ENCODE assay signal across 1 cellular context in genomic region chr3:25433868-25434267, GRCh38.
TF ChIP-seq lines count a peak whose summit lies in the region.

No MANE protein-coding gene starts in this region.

TF ChIP-seq in K562, 482 proteins besides CTCF, POLR2A, EP300 and RAD21:
- peak; percentile 37 for TF ChIP-seq PHF20 (IDR thresholded peaks at IDR 0.05; ENCODE audit: partially characterized antibody)
- no peak for TF ChIP-seq HNRNPLL (IDR thresholded peaks at IDR 0.05; ENCODE audit: low read depth, low read length, poor library complexity, severe bottlenecking)
- peak; percentile 65 for TF ChIP-seq ZNF316 (IDR thresholded peaks at IDR 0.05)
- TF ChIP-seq CBFB (CRISPR knock-in tag; IDR thresholded peaks at IDR 0.05) = no peak
- peak; percentile 66 for TF ChIP-seq ZBTB12 (CRISPR knock-in tag; IDR thresholded peaks at IDR 0.05)
- TF ChIP-seq ATF1 (CRISPR knock-in tag; IDR thresholded peaks at IDR 0.05) = no peak
- peak; percentile 80 for TF ChIP-seq ATF1 (tag; IDR thresholded peaks at IDR 0.05)
- peak; percentile 50; the same call in 1 of the 2 replicates for TF ChIP-seq EHMT2 (IDR thresholded peaks at IDR 0.05)
- 0 out of 2 replicates have a peak, but pooled peaks have one; percentile 30 for TF ChIP-seq ETV1 (tag; conservative IDR thresholded peaks at IDR 0.05; ENCODE audit: low read depth)
- peak; percentile 89 for TF ChIP-seq GABPA (tag; conservative IDR thresholded peaks at IDR 0.05; ENCODE audit: low read depth)
- TF ChIP-seq NFRKB (IDR thresholded peaks at IDR 0.05; ENCODE audit: low read depth) = no peak
- no peak for TF ChIP-seq ETV6 (IDR thresholded peaks at IDR 0.05; ENCODE audit: borderline replicate concordance in 1 of 2, low read depth in 2 of 2, low read length in 1 of 2)
- no peak for TF ChIP-seq ETV6 (CRISPR knock-in tag; IDR thresholded peaks at IDR 0.05; ENCODE audit: borderline replicate concordance)
- peak; percentile 77 for TF ChIP-seq C11orf30 (IDR thresholded peaks at IDR 0.05; ENCODE audit: low read depth)
- TF ChIP-seq DDX20 (tag; IDR thresholded peaks at IDR 0.05; ENCODE audit: low read depth) = no peak
- TF ChIP-seq ZBTB49 (CRISPR knock-in tag; IDR thresholded peaks at IDR 0.05; ENCODE audit: borderline replicate concordance) = no peak
- no peak for TF ChIP-seq HCFC1 (IDR thresholded peaks at IDR 0.05; ENCODE audit: low read depth, low read length)
- TF ChIP-seq GATAD2A (IDR thresholded peaks at IDR 0.05) = no peak
- TF ChIP-seq MAFK (IDR thresholded peaks at IDR 0.05; ENCODE audit: low read length) = 0 out of 2 replicates have a peak, but pooled peaks have one; percentile 31
- peak; percentile 28; the same call in 1 of the 2 replicates for TF ChIP-seq MAFF (IDR thresholded peaks at IDR 0.05; ENCODE audit: low read length)
- no peak for TF ChIP-seq TAF15 (IDR thresholded peaks at IDR 0.05; ENCODE audit: low read depth, low read length)
- TF ChIP-seq CREM (IDR thresholded peaks at IDR 0.05; ENCODE audit: low read depth) = peak; percentile 93
- peak; percentile 60; the same call in 1 of the 2 replicates for TF ChIP-seq MAFG (tag; conservative IDR thresholded peaks at IDR 0.05)
- no peak for TF ChIP-seq DNMT1 (IDR thresholded peaks at IDR 0.05)
- no peak for TF ChIP-seq RAD51 (IDR thresholded peaks at IDR 0.05; ENCODE audit: borderline replicate concordance, low read depth)
- no peak for TF ChIP-seq ZNF695 (CRISPR knock-in tag; IDR thresholded peaks at IDR 0.05)
- TF ChIP-seq ARID1B (IDR thresholded peaks at IDR 0.05) = 0 out of 2 replicates have a peak, but pooled peaks have one; percentile 22
- no peak for TF ChIP-seq MITF (IDR thresholded peaks at IDR 0.05)
- TF ChIP-seq SRSF9 (IDR thresholded peaks at IDR 0.05; ENCODE audit: borderline replicate concordance, low read depth, low read length) = no peak
- TF ChIP-seq DIDO1 (tag; IDR thresholded peaks at IDR 0.05; ENCODE audit: low read depth) = peak; percentile 72; the same call in 1 of the 2 replicates
- TF ChIP-seq CBX5 (IDR thresholded peaks at IDR 0.05; ENCODE audit: borderline replicate concordance, low read depth) = no peak
- TF ChIP-seq ZNF583 (CRISPR knock-in tag; IDR thresholded peaks at IDR 0.05) = no peak
- peak; percentile 81 for TF ChIP-seq ZBTB40 (IDR thresholded peaks at IDR 0.05)
- no peak for TF ChIP-seq ZBTB40 (CRISPR knock-in tag; IDR thresholded peaks at IDR 0.05)
- TF ChIP-seq MEF2A (IDR thresholded peaks at IDR 0.05; ENCODE audit: control insufficient read depth, low read depth, low read length) = no peak
- peak; percentile 29; the same call in 1 of the 2 replicates for TF ChIP-seq TEAD4 (IDR thresholded peaks at IDR 0.05; ENCODE audit: low read length)
- TF ChIP-seq TEAD4 (CRISPR knock-in tag; IDR thresholded peaks at IDR 0.05; ENCODE audit: borderline replicate concordance) = no peak
- 0 out of 2 replicates have a peak, but pooled peaks have one; percentile 23 for TF ChIP-seq ATF7 (IDR thresholded peaks at IDR 0.05)
- peak; percentile 55; the same call in 1 of the 2 replicates for TF ChIP-seq CREB1 (IDR thresholded peaks at IDR 0.05)
- no peak for TF ChIP-seq CREB1 (CRISPR knock-in tag; IDR thresholded peaks at IDR 0.05)
